In the genomic region with DNA sequence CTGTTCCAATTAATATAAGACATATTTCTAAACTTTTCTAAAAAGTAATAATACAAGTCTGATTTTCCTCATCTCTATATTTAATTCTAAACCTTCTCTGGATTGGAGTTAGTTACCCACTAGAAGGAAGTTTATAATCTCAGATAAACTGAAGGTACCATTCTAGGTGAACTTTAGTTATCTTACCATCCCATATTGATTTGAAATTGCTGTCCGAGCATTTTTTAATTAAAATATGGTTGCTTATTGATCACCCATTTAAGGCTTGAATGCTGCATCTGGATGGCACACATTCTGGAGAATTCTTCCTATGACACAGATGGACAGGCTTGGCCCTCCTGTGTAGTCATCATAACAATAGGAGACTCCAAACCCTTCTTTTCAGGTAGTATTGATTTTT, we compare ENCODE assay signal across 11 cellular contexts.
"Had no signal": no experiment of that assay in that cellular context is flagged by ENCODE, and none has a peak within 500 bp of the region (broad histone marks: within the 10 kb centered on the region; RNA-seq: fewer than 3 reads in every experiment).

No MANE protein-coding gene starts in this region.

- H3K4me2 ChIP-seq: GM23338 had no signal

- ATAC-seq: GM23338, HCT116 had no signal

- H3K9ac ChIP-seq: GM23248 had no signal

- DNase-seq: GM23248, GOT3, H7, H9, HCEC 1CT, HFFc6 had no signal

- H3K36me3 ChIP-seq: HAP-1 had no signal

- H3K9me3 ChIP-seq: HAP-1 had no signal

- H3K4me3 ChIP-seq: GM23248, GM23338, HAP-1 had no signal

- H2AFZ ChIP-seq: GM23248, GM23338 had no signal

- H3K27ac ChIP-seq: GM23248 had no signal

- FAIRE-seq: H1, H54 had no signal
